Comparison of ENCODE assay signal across 1 cellular context in genomic region chr1:64172458-64172983, GRCh38.
TF ChIP-seq lines count a peak whose summit lies in the region.

No MANE protein-coding gene starts in this region.

TF ChIP-seq in HEK293, 187 proteins besides CTCF, POLR2A, EP300 and RAD21 (continued from another document and continues in another):
- TF ChIP-seq KLF16 (tag by site-specific recombination; IDR thresholded peaks at IDR 0.05) = 0 out of 2 replicates have a peak, but pooled peaks have one; percentile 44
- TF ChIP-seq ZNF302 (tag by site-specific recombination; IDR thresholded peaks at IDR 0.05; ENCODE audit: low read depth) = peak; percentile 45; the same call in 1 of the 2 replicates
- no peak for TF ChIP-seq EGR2 (tag by site-specific recombination; IDR thresholded peaks at IDR 0.05; ENCODE audit: low read depth)
- TF ChIP-seq, protein P1, sequence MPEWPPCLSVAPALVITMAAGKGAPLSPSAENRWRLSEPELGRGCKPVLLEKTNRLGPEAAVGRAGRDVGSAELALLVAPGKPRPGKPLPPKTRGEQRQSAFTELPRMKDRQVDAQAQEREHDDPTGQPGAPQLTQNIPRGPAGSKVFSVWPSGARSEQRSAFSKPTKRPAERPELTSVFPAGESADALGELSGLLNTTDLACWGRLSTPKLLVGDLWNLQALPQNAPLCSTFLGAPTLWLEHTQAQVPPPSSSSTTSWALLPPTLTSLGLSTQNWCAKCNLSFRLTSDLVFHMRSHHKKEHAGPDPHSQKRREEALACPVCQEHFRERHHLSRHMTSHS (tag by site-specific recombination; IDR thresholded peaks at IDR 0.05) = no peak
- TF ChIP-seq MEIS1 (CRISPR knock-in tag; IDR thresholded peaks at IDR 0.05; ENCODE audit: borderline replicate concordance) = peak; percentile 87; the same call in 1 of the 2 replicates
- TF ChIP-seq, protein P2, sequence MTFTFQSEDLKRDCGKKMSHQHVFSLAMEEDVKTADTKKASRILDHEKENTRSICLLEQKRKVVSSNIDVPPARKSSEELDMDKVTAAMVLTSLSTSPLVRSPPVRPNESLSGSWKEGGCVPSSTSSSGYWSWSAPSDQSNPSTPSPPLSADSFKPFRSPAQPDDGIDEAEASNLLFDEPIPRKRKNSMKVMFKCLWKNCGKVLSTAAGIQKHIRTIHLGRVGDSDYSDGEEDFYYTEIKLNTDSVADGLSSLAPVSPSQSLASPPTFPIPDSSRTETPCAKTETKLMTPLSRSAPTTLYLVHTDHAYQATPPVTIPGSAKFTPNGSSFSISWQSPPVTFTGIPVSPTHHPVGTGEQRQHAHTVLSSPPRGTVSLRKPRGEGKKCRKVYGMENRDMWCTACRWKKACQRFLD (tag by site-specific recombination; IDR thresholded peaks at IDR 0.05) = no peak
- peak; percentile 34; the same call in 1 of the 2 replicates for TF ChIP-seq ZNF664 (tag by site-specific recombination; IDR thresholded peaks at IDR 0.05)
- no peak for TF ChIP-seq SCRT2 (tag by site-specific recombination; IDR thresholded peaks at IDR 0.05)
- TF ChIP-seq ZNF791 (tag by site-specific recombination; IDR thresholded peaks at IDR 0.05) = no peak
- TF ChIP-seq, protein P3, sequence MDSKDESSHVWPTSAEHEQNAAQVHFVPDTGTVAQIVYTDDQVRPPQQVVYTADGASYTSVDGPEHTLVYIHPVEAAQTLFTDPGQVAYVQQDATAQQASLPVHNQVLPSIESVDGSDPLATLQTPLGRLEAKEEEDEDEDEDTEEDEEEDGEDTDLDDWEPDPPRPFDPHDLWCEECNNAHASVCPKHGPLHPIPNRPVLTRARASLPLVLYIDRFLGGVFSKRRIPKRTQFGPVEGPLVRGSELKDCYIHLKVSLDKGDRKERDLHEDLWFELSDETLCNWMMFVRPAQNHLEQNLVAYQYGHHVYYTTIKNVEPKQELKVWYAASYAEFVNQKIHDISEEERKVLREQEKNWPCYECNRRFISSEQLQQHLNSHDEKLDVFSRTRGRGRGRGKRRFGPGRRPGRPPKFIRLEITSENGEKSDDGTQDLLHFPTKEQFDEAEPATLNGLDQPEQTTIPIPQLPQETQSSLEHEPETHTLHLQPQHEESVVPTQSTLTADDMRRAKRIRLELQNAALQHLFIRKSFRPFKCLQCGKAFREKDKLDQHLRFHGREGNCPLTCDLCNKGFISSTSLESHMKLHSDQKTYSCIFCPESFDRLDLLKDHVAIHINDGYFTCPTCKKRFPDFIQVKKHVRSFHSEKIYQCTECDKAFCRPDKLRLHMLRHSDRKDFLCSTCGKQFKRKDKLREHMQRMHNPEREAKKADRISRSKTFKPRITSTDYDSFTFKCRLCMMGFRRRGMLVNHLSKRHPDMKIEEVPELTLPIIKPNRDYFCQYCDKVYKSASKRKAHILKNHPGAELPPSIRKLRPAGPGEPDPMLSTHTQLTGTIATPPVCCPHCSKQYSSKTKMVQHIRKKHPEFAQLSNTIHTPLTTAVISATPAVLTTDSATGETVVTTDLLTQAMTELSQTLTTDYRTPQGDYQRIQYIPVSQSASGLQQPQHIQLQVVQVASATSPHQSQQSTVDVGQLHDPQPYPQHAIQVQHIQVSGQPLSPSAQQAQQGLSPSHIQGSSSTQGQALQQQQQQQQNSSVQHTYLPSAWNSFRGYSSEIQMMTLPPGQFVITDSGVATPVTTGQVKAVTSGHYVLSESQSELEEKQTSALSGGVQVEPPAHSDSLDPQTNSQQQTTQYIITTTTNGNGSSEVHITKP (tag by site-specific recombination; IDR thresholded peaks at IDR 0.05) = peak; percentile 42; the same call in 1 of the 2 replicates
- TF ChIP-seq MZF1 (tag by site-specific recombination; IDR thresholded peaks at IDR 0.05; ENCODE audit: borderline replicate concordance) = peak; percentile 15; the same call in 1 of the 2 replicates
- no peak for TF ChIP-seq ZNF354C (tag by site-specific recombination; IDR thresholded peaks at IDR 0.05; ENCODE audit: borderline replicate concordance, low read depth)
- TF ChIP-seq, protein P4, sequence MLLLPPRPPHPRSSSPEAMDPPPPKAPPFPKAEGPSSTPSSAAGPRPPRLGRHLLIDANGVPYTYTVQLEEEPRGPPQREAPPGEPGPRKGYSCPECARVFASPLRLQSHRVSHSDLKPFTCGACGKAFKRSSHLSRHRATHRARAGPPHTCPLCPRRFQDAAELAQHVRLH (tag by site-specific recombination; IDR thresholded peaks at IDR 0.05) = peak; percentile 69
- TF ChIP-seq GLIS1 (tag by site-specific recombination; IDR thresholded peaks at IDR 0.05) = 0 out of 2 replicates have a peak, but pooled peaks have one; percentile 7
- TF ChIP-seq ZIC2 (tag by site-specific recombination; IDR thresholded peaks at IDR 0.05) = no peak
- no peak for TF ChIP-seq ZNF175 (tag by site-specific recombination; IDR thresholded peaks at IDR 0.05)
- TF ChIP-seq ZNF221 (tag by site-specific recombination; IDR thresholded peaks at IDR 0.05; ENCODE audit: borderline replicate concordance) = no peak; the same call in 1 of the 2 replicates
- peak; percentile 2 for TF ChIP-seq ZNF510 (tag by site-specific recombination; IDR thresholded peaks at IDR 0.05; ENCODE audit: insufficient replicate concordance)
- TF ChIP-seq ZNF792 (tag by site-specific recombination; IDR thresholded peaks at IDR 0.05) = no peak
- 0 out of 2 replicates have a peak, but pooled peaks have one; percentile 26 for TF ChIP-seq HIC1 (tag by site-specific recombination; IDR thresholded peaks at IDR 0.05)
- no peak for TF ChIP-seq ZNF585B (tag by site-specific recombination; IDR thresholded peaks at IDR 0.05)
- TF ChIP-seq INSM2 (tag by site-specific recombination; IDR thresholded peaks at IDR 0.05) = peak; percentile 75
- no peak for TF ChIP-seq ZNF513 (tag by site-specific recombination; IDR thresholded peaks at IDR 0.05)
- TF ChIP-seq, protein P5, sequence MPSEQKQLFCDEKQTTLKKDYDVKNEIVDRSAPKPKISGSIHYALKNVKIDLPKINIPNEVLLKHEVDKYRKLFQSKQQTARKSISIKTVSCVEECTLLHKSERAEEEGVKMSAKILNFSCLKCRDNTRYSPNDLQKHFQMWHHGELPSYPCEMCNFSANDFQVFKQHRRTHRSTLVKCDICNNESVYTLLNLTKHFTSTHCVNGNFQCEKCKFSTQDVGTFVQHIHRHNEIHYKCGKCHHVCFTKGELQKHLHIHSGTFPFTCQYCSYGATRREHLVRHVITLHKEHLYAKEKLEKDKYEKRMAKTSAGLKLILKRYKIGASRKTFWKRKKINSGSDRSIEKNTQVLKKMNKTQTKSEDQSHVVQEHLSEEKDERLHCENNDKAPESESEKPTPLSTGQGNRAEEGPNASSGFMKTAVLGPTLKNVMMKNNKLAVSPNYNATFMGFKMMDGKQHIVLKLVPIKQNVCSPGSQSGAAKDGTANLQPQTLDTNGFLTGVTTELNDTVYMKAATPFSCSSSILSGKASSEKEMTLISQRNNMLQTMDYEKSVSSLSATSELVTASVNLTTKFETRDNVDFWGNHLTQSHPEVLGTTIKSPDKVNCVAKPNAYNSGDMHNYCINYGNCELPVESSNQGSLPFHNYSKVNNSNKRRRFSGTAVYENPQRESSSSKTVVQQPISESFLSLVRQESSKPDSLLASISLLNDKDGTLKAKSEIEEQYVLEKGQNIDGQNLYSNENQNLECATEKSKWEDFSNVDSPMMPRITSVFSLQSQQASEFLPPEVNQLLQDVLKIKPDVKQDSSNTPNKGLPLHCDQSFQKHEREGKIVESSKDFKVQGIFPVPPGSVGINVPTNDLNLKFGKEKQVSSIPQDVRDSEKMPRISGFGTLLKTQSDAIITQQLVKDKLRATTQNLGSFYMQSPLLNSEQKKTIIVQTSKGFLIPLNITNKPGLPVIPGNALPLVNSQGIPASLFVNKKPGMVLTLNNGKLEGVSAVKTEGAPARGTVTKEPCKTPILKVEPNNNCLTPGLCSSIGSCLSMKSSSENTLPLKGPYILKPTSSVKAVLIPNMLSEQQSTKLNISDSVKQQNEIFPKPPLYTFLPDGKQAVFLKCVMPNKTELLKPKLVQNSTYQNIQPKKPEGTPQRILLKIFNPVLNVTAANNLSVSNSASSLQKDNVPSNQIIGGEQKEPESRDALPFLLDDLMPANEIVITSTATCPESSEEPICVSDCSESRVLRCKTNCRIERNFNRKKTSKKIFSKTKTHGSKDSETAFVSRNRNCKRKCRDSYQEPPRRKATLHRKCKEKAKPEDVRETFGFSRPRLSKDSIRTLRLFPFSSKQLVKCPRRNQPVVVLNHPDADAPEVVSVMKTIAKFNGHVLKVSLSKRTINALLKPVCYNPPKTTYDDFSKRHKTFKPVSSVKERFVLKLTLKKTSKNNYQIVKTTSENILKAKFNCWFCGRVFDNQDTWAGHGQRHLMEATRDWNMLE (tag by site-specific recombination; conservative IDR thresholded peaks at IDR 0.05; ENCODE audit: low read depth) = peak; percentile 49
- TF ChIP-seq HOXA7 (CRISPR knock-in tag; IDR thresholded peaks at IDR 0.05; ENCODE audit: borderline replicate concordance) = no peak
- no peak; the same call in 1 of the 2 replicates for TF ChIP-seq ZNF350 (tag by site-specific recombination; IDR thresholded peaks at IDR 0.05)
- TF ChIP-seq, protein P6, sequence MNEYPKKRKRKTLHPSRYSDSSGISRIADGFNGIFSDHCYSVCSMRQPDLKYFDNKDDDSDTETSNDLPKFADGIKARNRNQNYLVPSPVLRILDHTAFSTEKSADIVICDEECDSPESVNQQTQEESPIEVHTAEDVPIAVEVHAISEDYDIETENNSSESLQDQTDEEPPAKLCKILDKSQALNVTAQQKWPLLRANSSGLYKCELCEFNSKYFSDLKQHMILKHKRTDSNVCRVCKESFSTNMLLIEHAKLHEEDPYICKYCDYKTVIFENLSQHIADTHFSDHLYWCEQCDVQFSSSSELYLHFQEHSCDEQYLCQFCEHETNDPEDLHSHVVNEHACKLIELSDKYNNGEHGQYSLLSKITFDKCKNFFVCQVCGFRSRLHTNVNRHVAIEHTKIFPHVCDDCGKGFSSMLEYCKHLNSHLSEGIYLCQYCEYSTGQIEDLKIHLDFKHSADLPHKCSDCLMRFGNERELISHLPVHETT (tag by site-specific recombination; IDR thresholded peaks at IDR 0.05) = peak; percentile 79
- no peak for TF ChIP-seq ZNF324 (tag by site-specific recombination; IDR thresholded peaks at IDR 0.05)
- no peak for TF ChIP-seq ZNF248 (tag by site-specific recombination; IDR thresholded peaks at IDR 0.05)
- no peak for TF ChIP-seq ZNF16 (tag by site-specific recombination; IDR thresholded peaks at IDR 0.05; ENCODE audit: low read depth)
- TF ChIP-seq ZFP37 (tag by site-specific recombination; IDR thresholded peaks at IDR 0.05) = no peak
- peak; percentile 74; the same call in 1 of the 2 replicates for TF ChIP-seq PRDM4 (tag by site-specific recombination; IDR thresholded peaks at IDR 0.05)
- no peak for TF ChIP-seq ZNF138 (tag by site-specific recombination; IDR thresholded peaks at IDR 0.05; ENCODE audit: borderline replicate concordance)
